16 cellular contexts compared by ENCODE assay signal in the genomic region with DNA sequence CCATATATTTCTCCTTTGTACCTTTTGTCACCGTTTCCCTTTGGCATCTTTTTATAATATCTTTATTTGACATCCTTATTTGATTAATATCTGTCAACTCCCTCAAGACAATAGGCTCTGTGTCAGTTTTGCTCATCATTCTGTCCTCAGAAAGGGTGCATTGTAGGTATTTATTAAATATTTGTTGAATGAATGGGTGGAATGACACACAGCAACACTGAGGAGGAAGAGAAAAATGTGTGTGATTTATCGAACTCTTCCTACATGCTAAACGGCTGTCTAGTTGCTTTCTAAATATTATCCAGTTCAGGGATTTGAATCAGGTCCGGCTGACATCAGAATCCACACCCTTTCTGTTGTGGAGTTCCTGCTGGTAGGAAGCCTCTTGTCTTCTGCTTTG.
"Had no signal": no experiment of that assay in that cellular context is flagged by ENCODE, and none has a peak within 500 bp of the region (broad histone marks: within the 10 kb centered on the region; RNA-seq: fewer than 3 reads in every experiment).

No MANE protein-coding gene starts in this region.

- H3K4me3 Mint-ChIP-seq: activated CD4-positive, alpha-beta T cell treated with anti-CD3 and anti-CD28 coated beads for 36 hours; activated CD8-positive, alpha-beta T cell treated with anti-CD3 and anti-CD28 coated beads for 36 hours; activated naive CD4-positive, alpha-beta T cell treated with anti-CD3 and anti-CD28 coated beads, Interleukin-2, amount 50 U/mL, for 24 hours; T-cell had no signal

- H3K36me3 ChIP-seq: SJSA1 had no signal

- H3K9me3 ChIP-seq: SJSA1 had no signal

- H3K27me3 Mint-ChIP-seq: activated CD8-positive, alpha-beta T cell treated with anti-CD3 and anti-CD28 coated beads for 36 hours had no signal

- H3K4me3 ChIP-seq: SJSA1 had no signal

- H3K27ac Mint-ChIP-seq: activated CD4-positive, alpha-beta T cell treated with anti-CD3 and anti-CD28 coated beads for 36 hours; activated CD8-positive, alpha-beta T cell treated with anti-CD3 and anti-CD28 coated beads for 36 hours; activated naive CD4-positive, alpha-beta T cell treated with anti-CD3 and anti-CD28 coated beads, Interleukin-2, amount 50 U/mL, for 24 hours; T-cell had no signal

- DNase-seq: activated CD4-positive, alpha-beta T cell treated with anti-CD3 and anti-CD28 coated beads for 36 hours; activated CD8-positive, alpha-beta memory T cell treated with anti-CD3 and anti-CD28 coated beads, Interleukin-2, amount 50 U/mL, for 4 hours; activated CD8-positive, alpha-beta T cell treated with anti-CD3 and anti-CD28 coated beads for 36 hours; activated naive CD4-positive, alpha-beta T cell; activated T-cell treated with anti-CD3 and anti-CD28 coated beads, Interleukin-2, amount 50 U/mL, for 1 hour; aorta; central memory CD4-positive, alpha-beta T cell; MM.1S; NCI-H1436 treated with DMSO at 0.1 percent for 48 hours; NCI-H187; SHP77; T-cell; T-helper 2 cell had no signal

- H3K9me3 Mint-ChIP-seq: activated CD8-positive, alpha-beta T cell treated with anti-CD3 and anti-CD28 coated beads for 36 hours; activated naive CD4-positive, alpha-beta T cell treated with anti-CD3 and anti-CD28 coated beads, Interleukin-2, amount 50 U/mL, for 24 hours; T-cell had no signal

- H3K4me1 ChIP-seq: SJSA1 had no signal

- H3K27ac ChIP-seq: SJSA1, VCaP had no signal

- ATAC-seq: activated CD4-positive, alpha-beta T cell treated with anti-CD3 and anti-CD28 coated beads for 36 hours; activated CD8-positive, alpha-beta T cell treated with anti-CD3 and anti-CD28 coated beads for 36 hours; T-cell had no signal

- H3K27me3 ChIP-seq: SJSA1 had no signal

- H3K36me3 Mint-ChIP-seq: activated naive CD4-positive, alpha-beta T cell treated with anti-CD3 and anti-CD28 coated beads, Interleukin-2, amount 50 U/mL, for 24 hours; T-cell had no signal

- H3K4me1 Mint-ChIP-seq: activated CD4-positive, alpha-beta T cell treated with anti-CD3 and anti-CD28 coated beads for 36 hours; activated naive CD4-positive, alpha-beta T cell treated with anti-CD3 and anti-CD28 coated beads, Interleukin-2, amount 50 U/mL, for 24 hours; T-cell had no signal
